Comparison of ENCODE assay signal across 13 cellular contexts in genomic region chr9:73176450-73176875, GRCh38. TPM values are rescaled to one million over a fixed set of nuclear protein-coding genes. Genes with fewer than 3 reads are reported as not detected.
DNase-seq lines count a peak whose midpoint lies in the region; ATAC-seq and TF ChIP-seq lines count a peak whose summit lies in the region.
"Had no signal": no experiment of that assay in that cellular context is flagged by ENCODE, and none has a peak within 500 bp of the region (broad histone marks: within the 10 kb centered on the region; RNA-seq: fewer than 3 reads in every experiment).

No MANE protein-coding gene starts in this region.

- no peak overlapping the region for H2AFZ ChIP-seq in OCI-LY7 (ENCODE audit: low read length)

- H3K79me2 ChIP-seq in OCI-LY7 (ENCODE audit: insufficient read depth, low read depth, low read length) = no peaks in the 10 kb centered on the region

- H4K20me1 ChIP-seq in OCI-LY7 (ENCODE audit: insufficient read depth, low read length) = no peaks in the 10 kb centered on the region

- H3K4me2 ChIP-seq in OCI-LY7 (ENCODE audit: low read length) = no peak overlapping the region
- H3K4me2 ChIP-seq: BLaER1 treated with 17β-estradiol and CSF1 and Interleukin-3, amounts not matched to agents 10 nM and 100 nM had no signal

- no peak overlapping the region for H3K4me3 ChIP-seq in OCI-LY7 (ENCODE audit: low read depth, low read length, poor library complexity, severe bottlenecking)
- H3K4me3 ChIP-seq: BLaER1 treated with 17β-estradiol and CSF1 and Interleukin-3, amounts not matched to agents 10 nM and 100 nM had no signal

- H3K4me1 ChIP-seq in OCI-LY7 (ENCODE audit: insufficient read depth, low read length, poor library complexity, severe bottlenecking) = no peaks in the 10 kb centered on the region

- intact Hi-C loops in OCI-LY7 (cut with micrococcal nuclease; ENCODE audit: unreplicated experiment) = no loop called here

- H3K9me2 ChIP-seq in OCI-LY7 (ENCODE audit: insufficient read depth, low read length) = no peaks in the 10 kb centered on the region

- DNase-seq in Caki2 (ENCODE audit: low read depth) = peak; percentile 79
- DNase-seq in NCI-H1048 (lab: John Stamatoyannopoulos, UW) = peak; percentile 65
- DNase-seq in astrocyte of the hippocampus (ENCODE audit: low read depth, low spot score) = peak; percentile 88
- peak; percentile 16 for DNase-seq in mucosa of gallbladder (ENCODE audit: low spot score)
- DNase-seq in omental fat pad (ENCODE audit: low spot score) = no peak
- no peak for DNase-seq in OCI-LY7 (ENCODE audit: low spot score)
- DNase-seq: activated CD4-positive, alpha-beta T cell treated with anti-CD3 and anti-CD28 coated beads for 36 hours; activated naive CD4-positive, alpha-beta T cell treated with Interleukin-2 at 50 U/mL for 16 hours; effector CD4-positive, alpha-beta T cell; mesendoderm had no signal

- BruUV-seq in OCI-LY7 (replicated peaks; lab: Mats Ljungman, UMichigan) = no TSS peak

- ATAC-seq in HG03432 (IDR thresholded peaks at IDR 0.05; ENCODE audit: unreplicated experiment) (no peak), omental fat pad (ENCODE audit: low FRiP score) (no peak), GM19395 (IDR thresholded peaks at IDR 0.05; ENCODE audit: unreplicated experiment) (no peak)
- ATAC-seq: activated CD4-positive, alpha-beta T cell treated with anti-CD3 and anti-CD28 coated beads for 36 hours had no signal

- H3K27ac ChIP-seq in OCI-LY7 (ENCODE audit: low read depth, low read length, poor library complexity, severe bottlenecking) = no peak overlapping the region
- H3K27ac ChIP-seq: BLaER1 treated with 17β-estradiol and CSF1 and Interleukin-3, amounts not matched to agents 10 nM and 100 nM had no signal

- H3K36me3 ChIP-seq in OCI-LY7 (ENCODE audit: insufficient read depth, low read length) = no peaks in the 10 kb centered on the region

- no peaks in the 10 kb centered on the region for H3K9me3 ChIP-seq in OCI-LY7 (ENCODE audit: low read length)
- H3K9me3 ChIP-seq: BLaER1 treated with 17β-estradiol and CSF1 and Interleukin-3, amounts not matched to agents 10 nM and 100 nM had no signal

- in situ Hi-C loops in Caki2 (cut with HindIII; ENCODE audit: low pct_unique_long_range_greater_than_20kb, low sequenced_read_pairs) = no loop called here

- TF ChIP-seq CTCF in omental fat pad (IDR thresholded peaks at IDR 0.05) (no peak), OCI-LY7 (conservative IDR thresholded peaks at IDR 0.05; ENCODE audit: low read length) (no peak)

- CTCF ChIA-PET in OCI-LY7 (lab: Charles Lee; ENCODE audit: unreplicated experiment) = no interaction called here

- POLR2A ChIA-PET in OCI-LY7 (lab: Charles Lee) = no interaction called here

RNA-seq across cellular contexts. Expression of gene ANXA1, which starts 24.8 kb away (rescaled TPM):
- 715 and 779 TPM in 2 replicates for total RNA-seq in Caki2 (2014; rRNA removed; shearing (Covaris generic); ENCODE audit: low replicate concordance)
- 55.5 TPM for total RNA-seq in mucosa of gallbladder
- 1,000 to 10,000 TPM in 3 of 4 donors, 100 to 1,000 TPM in 1; 513 to 2,547 (median 1,383) TPM for total RNA-seq in omental fat pad
- total RNA-seq in OCI-LY7 (2014; rRNA removed; shearing (Covaris generic)) = not detected in 2 replicates
- total RNA-seq in OCI-LY7 (2022) = not detected in 2 replicates

Comparison
In these comparisons a context has a peak if more than half of its experiments do, and no peak if none do; other contexts are left out.
1. DNase-seq: peak in Caki2 (single experiment), NCI-H1048 (single experiment), astrocyte of the hippocampus (single experiment) and mucosa of gallbladder (single experiment); none in omental fat pad (single experiment) and OCI-LY7 (single experiment).
2. RNA of gene ANXA1, which starts 24.8 kb away (total RNA-seq): 513 to 2,547 TPM in omental fat pad, 715 to 779 TPM in Caki2 and 55.5 TPM in mucosa of gallbladder (single experiment); not detected in OCI-LY7; every median in the first group is over 10 times any median in the second.